23 cellular contexts compared by ENCODE assay signal in the genomic region with DNA sequence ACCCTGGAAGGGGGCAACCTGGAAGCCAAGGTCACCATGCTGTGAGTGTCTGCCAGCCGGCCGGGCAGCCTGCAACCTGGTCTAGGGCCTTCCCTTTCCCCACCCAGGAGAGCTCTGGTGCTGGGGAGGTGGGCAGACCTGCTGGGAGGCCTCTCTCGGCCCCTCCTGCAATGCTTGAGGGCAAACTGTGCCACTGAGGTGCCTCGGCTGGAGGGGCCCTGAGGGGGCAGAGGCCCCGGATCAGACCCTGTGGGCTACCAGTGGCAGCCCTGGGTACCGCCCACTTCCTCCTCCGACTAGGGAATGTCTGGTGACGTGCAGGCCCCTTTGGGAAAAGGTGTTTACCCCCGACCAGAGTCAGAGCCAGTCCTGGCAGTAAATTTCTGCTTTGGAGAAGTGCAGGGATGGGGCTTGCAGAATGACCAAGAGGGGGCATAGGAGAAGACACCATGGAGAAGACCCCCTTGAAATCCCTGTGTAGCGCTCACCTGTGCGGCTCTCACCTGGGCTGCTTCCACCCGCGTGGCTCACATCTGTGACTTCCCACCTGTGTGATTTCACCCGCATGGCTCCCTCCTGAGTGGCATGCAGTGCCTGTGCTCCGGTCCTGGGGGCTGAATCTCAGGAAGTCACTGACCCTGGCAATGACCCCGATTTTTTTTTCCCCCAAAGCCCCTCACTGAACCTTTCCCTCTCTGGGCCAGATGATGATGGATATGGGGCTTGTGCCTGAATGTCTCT. TPM values are rescaled to one million over a fixed set of nuclear protein-coding genes. Genes with fewer than 3 reads are reported as not detected.
DNase-seq lines count a peak whose midpoint lies in the region; ATAC-seq and TF ChIP-seq lines count a peak whose summit lies in the region.
"Had no signal": no experiment of that assay in that cellular context is flagged by ENCODE, and none has a peak within 500 bp of the region (broad histone marks: within the 10 kb centered on the region; RNA-seq: fewer than 3 reads in every experiment).

No MANE protein-coding gene starts in this region.

- H3K27ac ChIP-seq in RWPE2 (ENCODE audit: poor library complexity, severe bottlenecking) (no peak overlapping the region), sigmoid colon (no peak overlapping the region)
- H3K27ac ChIP-seq: 22Rv1 had no signal

- TF ChIP-seq CTCF in RWPE2 (IDR thresholded peaks at IDR 0.05; ENCODE audit: poor library complexity, severe bottlenecking) (no peak), sigmoid colon (IDR thresholded peaks at IDR 0.05) (no peak)

- H3K9me3 ChIP-seq in RWPE2 (ENCODE audit: severe bottlenecking) (no peaks in the 10 kb centered on the region), sigmoid colon (no peaks in the 10 kb centered on the region)

- no peak for TF ChIP-seq POLR2A in sigmoid colon (IDR thresholded peaks at IDR 0.05)

- 59 to 73% methylated on average over 16 of the region's 16 CpGs for WGBS in sigmoid colon, 2 donors

- H3K4me1 ChIP-seq in RWPE2 (ENCODE audit: insufficient read depth, poor library complexity, severe bottlenecking), result no peaks in the 10 kb centered on the region
- no peaks in the 10 kb centered on the region for H3K4me1 ChIP-seq in sigmoid colon

- ATAC-seq in activated CD4-positive, CD25-positive, alpha-beta regulatory T cell treated with anti-CD3 and anti-CD28 coated beads, Interleukin-2, amount 50 U/mL, for 24 hours, result no peak
- ATAC-seq in RWPE2 (ENCODE audit: low read depth) (no peak), HG03432 (IDR thresholded peaks at IDR 0.05; ENCODE audit: unreplicated experiment) (no peak)

- H3K27me3 ChIP-seq in RWPE2 (ENCODE audit: insufficient read depth, poor library complexity, severe bottlenecking) (no peaks in the 10 kb centered on the region), sigmoid colon (peaks cover 5 to 47% (median 22%) of the 10 kb centered on the region in 3 donors)

- H3K4me3 ChIP-seq in RWPE2 (ENCODE audit: severe bottlenecking) (no peak overlapping the region), sigmoid colon (no peak overlapping the region)

- H3K36me3 ChIP-seq in RWPE2 (ENCODE audit: low read depth) (no peaks in the 10 kb centered on the region), sigmoid colon (no peaks in the 10 kb centered on the region)

- TF ChIP-seq EP300 in sigmoid colon (IDR thresholded peaks at IDR 0.05), result no peak

- DNase-seq in activated CD4-positive, CD25-positive, alpha-beta regulatory T cell treated with anti-CD3 and anti-CD28 coated beads, Interleukin-2, amount 50 U/mL, for 72 hours, result peak; percentile 19
- peak; percentile 48 for DNase-seq in RWPE2 (ENCODE audit: low spot score)
- peak; percentile 65 for DNase-seq in mesenteric fat pad (ENCODE audit: low spot score)
- peak; percentile 20 for DNase-seq in sigmoid colon
- DNase-seq in NCI-H774 (lab: John Stamatoyannopoulos, UW), result no peak
- no peak for DNase-seq in NCI-H524 (lab: John Stamatoyannopoulos, UW)
- DNase-seq: AML-193; CD4-positive, CD25-positive, alpha-beta regulatory T cell; COR-L47; H9; Karpas-422; NCI-H1436; NCI-H2029; NCI-H2171 treated with DMSO at 0.1 percent for 48 hours; NCI-H748 treated with DMSO at 0.1 percent for 48 hours; SHP77 treated with DMSO at 0.1 percent for 48 hours had no signal

- intact Hi-C loops in sigmoid colon (cut with DNase I), result no loop called here

RNA-seq across cellular contexts. Expression of a gene that starts 1.1 kb away (rescaled TPM):
- total RNA-seq in mesenteric fat pad, result 2.3 TPM
- not detected for total RNA-seq in sigmoid colon
- under 1 TPM in 1 of 3 donors, not detected in 2; 0.10 TPM for polyA plus RNA-seq in sigmoid colon
- total RNA-seq: CD4-positive, CD25-positive, alpha-beta regulatory T cell; H9; MCF 10A; RPMI7951 had no signal
- polyA plus RNA-seq: CD4-positive, CD25-positive, alpha-beta regulatory T cell; IgD-negative memory B cell had no signal

RNA-seq across cellular contexts. Expression of a gene that starts 21.8 kb away (rescaled TPM):
- total RNA-seq in mesenteric fat pad, result 25.9 TPM
- 10 to 100 TPM; 30.0 to 38.0 (median 36.4) TPM for total RNA-seq in sigmoid colon
- 10 to 100 TPM; 36.5 to 61.6 (median 37.8) TPM for polyA plus RNA-seq in sigmoid colon

RNA-seq across cellular contexts. Expression of a gene that starts 23.6 kb away (rescaled TPM):
- total RNA-seq in mesenteric fat pad, result not detected
- total RNA-seq in sigmoid colon, result not detected
- not detected for polyA plus RNA-seq in sigmoid colon
- total RNA-seq: CD4-positive, CD25-positive, alpha-beta regulatory T cell; H9; MCF 10A; NCI-H460; RPMI7951 had no signal
- polyA plus RNA-seq: CD4-positive, CD25-positive, alpha-beta regulatory T cell; IgD-negative memory B cell had no signal

RNA-seq across cellular contexts. Expression of a gene that starts 39.2 kb away (rescaled TPM):
- total RNA-seq in mesenteric fat pad, result not detected
- total RNA-seq in sigmoid colon, result not detected
- polyA plus RNA-seq in sigmoid colon, result not detected
- total RNA-seq: CD4-positive, CD25-positive, alpha-beta regulatory T cell; H9; MCF 10A; RPMI7951 had no signal
- polyA plus RNA-seq: CD4-positive, CD25-positive, alpha-beta regulatory T cell; IgD-negative memory B cell had no signal

RNA-seq across cellular contexts. Expression of a gene that starts 42.7 kb away (rescaled TPM):
- total RNA-seq in mesenteric fat pad (10.6 TPM), sigmoid colon (10 to 100 TPM in 1 of 4 donors, 1 to 10 TPM in 3; 8.8 to 12.7 (median 9.8) TPM)
- 10 to 100 TPM in 1 of 3 donors, 1 to 10 TPM in 2; 4.8 to 10.9 (median 5.3) TPM for polyA plus RNA-seq in sigmoid colon

Comparison
In these comparisons a context has a peak if more than half of its experiments do, and no peak if none do; other contexts are left out.
1. DNase-seq: peak in activated CD4-positive, CD25-positive, alpha-beta regulatory T cell treated with anti-CD3 and anti-CD28 coated beads, Interleukin-2, amount 50 U/mL, for 72 hours (single experiment), RWPE2 (single experiment), mesenteric fat pad (single experiment) and sigmoid colon (single experiment); none in NCI-H774 (single experiment) and NCI-H524 (0 of 2).